ENCODE assay signal across 1 cellular context in genomic region chr5:53481887-53482716, GRCh38.
TF ChIP-seq lines count a peak whose summit lies in the region.

No MANE protein-coding gene starts in this region.

TF ChIP-seq in H1, 55 proteins besides CTCF, POLR2A, EP300 and RAD21 (continued from another document):
- peak; percentile 45 for TF ChIP-seq SAP30 (IDR thresholded peaks at IDR 0.05; ENCODE audit: insufficient read depth, insufficient replicate concordance, low read length)
- TF ChIP-seq EZH2 (IDR thresholded peaks at IDR 0.05; ENCODE audit: low read depth, low read length, severe bottlenecking) = no peak
- no peak for TF ChIP-seq BRCA1 (IDR thresholded peaks at IDR 0.05; ENCODE audit: low read depth, low read length)
- TF ChIP-seq ATF3 (IDR thresholded peaks at IDR 0.05; ENCODE audit: insufficient read depth, low read depth, low read length) = no peak
- peak; percentile 68; the same call in 1 of the 2 replicates for TF ChIP-seq MAX (IDR thresholded peaks at IDR 0.05)
- no peak for TF ChIP-seq TEAD4 (IDR thresholded peaks at IDR 0.05; ENCODE audit: low read depth, low read length)
- 0 out of 2 replicates have a peak, but pooled peaks have one; percentile 15 for TF ChIP-seq EGR1 (IDR thresholded peaks at IDR 0.05; ENCODE audit: borderline replicate concordance, low read depth, low read length)
- TF ChIP-seq SIN3A (conservative IDR thresholded peaks at IDR 0.05 in 1 of 2, IDR thresholded peaks at IDR 0.05 in 1 of 2; ENCODE audit: low read depth in 1 of 2, low read length in 2 of 2) = peak in 1 of 2 experiments; percentile 93
- no peak for TF ChIP-seq SRF (IDR thresholded peaks at IDR 0.05; ENCODE audit: low read depth, low read length)
- 0 out of 4 replicates have a peak, but pooled peaks of 1 of the 2 experiments have one; percentile 38 for TF ChIP-seq HDAC2 (IDR thresholded peaks at IDR 0.05; ENCODE audit: borderline replicate concordance in 1 of 2, low read depth in 2 of 2, low read length in 2 of 2)
- no peak for TF ChIP-seq BCL11A (IDR thresholded peaks at IDR 0.05; ENCODE audit: low read depth in 2 of 2, low read length in 2 of 2)
- no peak for TF ChIP-seq TAF7 (optimal IDR thresholded peaks at IDR 0.05; ENCODE audit: borderline replicate concordance, low read depth, low read length)
- no peak for TF ChIP-seq KDM1A (IDR thresholded peaks at IDR 0.05; ENCODE audit: borderline replicate concordance, low read length)
- TF ChIP-seq KDM4A (IDR thresholded peaks at IDR 0.05; ENCODE audit: low read depth, low read length, severe bottlenecking) = peak; percentile 44
- TF ChIP-seq FOSL1 (IDR thresholded peaks at IDR 0.05; ENCODE audit: insufficient read depth, low read depth, low read length) = no peak
- TF ChIP-seq E2F6 (IDR thresholded peaks at IDR 0.05) = no peak
- no peak for TF ChIP-seq NRF1 (IDR thresholded peaks at IDR 0.05; ENCODE audit: low read depth, low read length)
- peak; percentile 16; the same call in 1 of the 2 replicates for TF ChIP-seq SUZ12 (IDR thresholded peaks at IDR 0.05; ENCODE audit: low read length)
- peak; percentile 82 for TF ChIP-seq CEBPB (IDR thresholded peaks at IDR 0.05; ENCODE audit: low read depth, low read length)
- TF ChIP-seq TAF1 (IDR thresholded peaks at IDR 0.05; ENCODE audit: low read depth, low read length) = no peak
- TF ChIP-seq CHD7 (IDR thresholded peaks at IDR 0.05; ENCODE audit: insufficient replicate concordance, low read length) = no peak
- TF ChIP-seq, protein P1, sequence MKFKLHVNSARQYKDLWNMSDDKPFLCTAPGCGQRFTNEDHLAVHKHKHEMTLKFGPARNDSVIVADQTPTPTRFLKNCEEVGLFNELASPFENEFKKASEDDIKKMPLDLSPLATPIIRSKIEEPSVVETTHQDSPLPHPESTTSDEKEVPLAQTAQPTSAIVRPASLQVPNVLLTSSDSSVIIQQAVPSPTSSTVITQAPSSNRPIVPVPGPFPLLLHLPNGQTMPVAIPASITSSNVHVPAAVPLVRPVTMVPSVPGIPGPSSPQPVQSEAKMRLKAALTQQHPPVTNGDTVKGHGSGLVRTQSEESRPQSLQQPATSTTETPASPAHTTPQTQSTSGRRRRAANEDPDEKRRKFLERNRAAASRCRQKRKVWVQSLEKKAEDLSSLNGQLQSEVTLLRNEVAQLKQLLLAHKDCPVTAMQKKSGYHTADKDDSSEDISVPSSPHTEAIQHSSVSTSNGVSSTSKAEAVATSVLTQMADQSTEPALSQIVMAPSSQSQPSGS (IDR thresholded peaks at IDR 0.05; ENCODE audit: low read length) = no peak
